17 cellular contexts compared by ENCODE assay signal in the genomic region with DNA sequence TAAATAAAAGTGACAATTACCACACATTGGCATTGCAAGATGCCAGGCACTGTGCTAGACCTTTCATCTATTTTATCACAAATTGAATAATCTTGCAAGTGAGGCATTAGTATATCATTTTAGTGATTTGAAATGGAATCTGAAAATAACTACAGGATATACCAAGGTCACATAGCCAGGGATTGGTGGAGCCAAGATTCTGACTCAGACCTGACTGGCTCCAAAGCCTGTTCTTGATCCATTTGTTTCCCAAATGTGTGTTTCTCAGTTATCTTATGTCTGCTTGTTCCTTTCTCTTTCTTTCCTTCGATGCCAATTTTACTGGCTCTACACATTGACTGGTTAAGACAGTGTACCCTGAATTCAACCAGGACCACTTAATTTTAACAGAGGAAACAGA.
"Had no signal": no experiment of that assay in that cellular context is flagged by ENCODE, and none has a peak within 500 bp of the region (broad histone marks: within the 10 kb centered on the region; RNA-seq: fewer than 3 reads in every experiment).

No MANE protein-coding gene starts in this region.

- FAIRE-seq: endometrium had no signal

- H3K4me3 ChIP-seq: dorsolateral prefrontal cortex, gastroesophageal sphincter, skin epidermis, tibial nerve, vagina had no signal

- H3K27ac ChIP-seq: dorsolateral prefrontal cortex, skin epidermis, tibial nerve, vagina had no signal

- H3K4me3 Mint-ChIP-seq: activated naive CD4-positive, alpha-beta T cell treated with anti-CD3 and anti-CD28 coated beads, Interleukin-2, amount 50 U/mL, for 24 hours; naive B cell had no signal

- H3K27me3 Mint-ChIP-seq: activated naive CD4-positive, alpha-beta T cell treated with anti-CD3 and anti-CD28 coated beads, Interleukin-2, amount 50 U/mL, for 24 hours; naive B cell had no signal

- H3K36me3 Mint-ChIP-seq: activated naive CD4-positive, alpha-beta T cell treated with anti-CD3 and anti-CD28 coated beads, Interleukin-2, amount 50 U/mL, for 24 hours; naive B cell had no signal

- DNase-seq: activated CD4-positive, alpha-beta T cell treated with anti-CD3 and anti-CD28 coated beads, Interleukin-2, amount 50 U/mL, for 4 hours; activated effector memory CD4-positive, alpha-beta T cell treated with Interleukin-2 at 50 U/mL for 16 hours; activated T-cell treated with anti-CD3 and anti-CD28 coated beads, Interleukin-2, amount 50 U/mL, for 1 hour; amygdala; dorsolateral prefrontal cortex; hippocampal formation; left cardiac atrium; naive B cell; retina had no signal

- H3K36me3 ChIP-seq: gastroesophageal sphincter, tibial nerve, vagina had no signal

- H3K27ac Mint-ChIP-seq: activated naive CD4-positive, alpha-beta T cell treated with anti-CD3 and anti-CD28 coated beads, Interleukin-2, amount 50 U/mL, for 24 hours; naive B cell had no signal

- H3K4me1 ChIP-seq: tibial nerve, vagina had no signal

- ATAC-seq: activated CD4-positive, CD25-positive, alpha-beta regulatory T cell treated with anti-CD3 and anti-CD28 coated beads, Interleukin-2, amount 50 U/mL, for 24 hours; esophagus mucosa; gastroesophageal sphincter; left cardiac atrium had no signal

- H3K27me3 ChIP-seq: dorsolateral prefrontal cortex, gastroesophageal sphincter, tibial nerve, vagina had no signal

- H3K9me3 Mint-ChIP-seq: activated naive CD4-positive, alpha-beta T cell treated with anti-CD3 and anti-CD28 coated beads, Interleukin-2, amount 50 U/mL, for 24 hours had no signal

- H3K9me3 ChIP-seq: gastroesophageal sphincter, tibial nerve, vagina had no signal
